Comparison of ENCODE assay signal across 17 cellular contexts in genomic region chr9:79700607-79701330, GRCh38.
DNase-seq lines count a peak whose midpoint lies in the region; ATAC-seq, FAIRE-seq and TF ChIP-seq lines count a peak whose summit lies in the region.
"Had no signal": no experiment of that assay in that cellular context is flagged by ENCODE, and none has a peak within 500 bp of the region (broad histone marks: within the 10 kb centered on the region; RNA-seq: fewer than 3 reads in every experiment).

No MANE protein-coding gene starts in this region.

- H3K27me3 ChIP-seq in CD4-positive, alpha-beta T cell (ENCODE audit: control insufficient read depth, insufficient read depth, low read length), result no peaks in the 10 kb centered on the region
- H3K27me3 ChIP-seq in small intestine (ENCODE audit: control insufficient read depth in 2 of 2, insufficient read depth in 2 of 2, low read length in 2 of 2), result no peaks in the 10 kb centered on the region
- no peaks in the 10 kb centered on the region for H3K27me3 ChIP-seq in aorta (ENCODE audit: control insufficient read depth in 1 of 2, insufficient read depth in 2 of 2, low read length in 1 of 2)
- H3K27me3 ChIP-seq in PC-3 (ENCODE audit: low read length), result no peaks in the 10 kb centered on the region

- POLR2A ChIA-PET in CD4-positive, alpha-beta T cell (lab: Charles Lee), result interaction anchor here (1.1 kb wide), 1 partner anchor 129 kb away, joined by 6 read pairs; the partner anchor contains the start of gene TLE4
- POLR2A ChIA-PET in PC-3 (lab: Charles Lee; ENCODE audit: unreplicated experiment), result no interaction called here

- H3K27me3 Mint-ChIP-seq in CD4-positive, alpha-beta T cell, result no peaks in the 10 kb centered on the region
- no peaks in the 10 kb centered on the region for H3K27me3 Mint-ChIP-seq in dendritic cell treated with granulocyte-macrophage colony-stimulating factor and Interleukin-4, amounts not matched to agents 40 ng/mL and 50 ng/mL, for 4 days

- H3F3A ChIP-seq in PC-3 (ENCODE audit: low read length, unreplicated experiment), result no peaks in the 10 kb centered on the region

- no peaks in the 10 kb centered on the region for H3K79me2 ChIP-seq in PC-3 (ENCODE audit: low read length)

- no peak for TF ChIP-seq CTCF in CD4-positive, alpha-beta T cell (IDR thresholded peaks at IDR 0.05)
- TF ChIP-seq CTCF in PC-3 (conservative IDR thresholded peaks at IDR 0.05; ENCODE audit: low read depth, low read length), result no peak

- BruUV-seq in PC-3 (replicated peaks; lab: Mats Ljungman, UMichigan), result no TSS peak

- WGBS in small intestine, 3 donors, result 76 to 87% (median 84%) methylated on average over 3 of the region's 3 CpGs
- WGBS in aorta, 2 donors, result 3 to 15% methylated on average over 3 of the region's 3 CpGs

- DNase-seq in CD4-positive, alpha-beta T cell, result no peak
- DNase-seq in M059J (ENCODE audit: low read depth) (peak; percentile 36), small intestine (peak; percentile 48), DMS53 treated with DMSO at 0.1 percent for 48 hours (lab: John Stamatoyannopoulos, UW; ENCODE audit: unreplicated experiment) (no peak), aorta (no peak), PC-3 (no peak)
- DNase-seq: COR-L47, DMS53, NCI-H1417 treated with DMSO at 0.1 percent for 48 hours, NCI-H1930, NCI-H2171, NCI-H446 treated with DMSO at 0.1 percent for 48 hours, NCI-H748 treated with DMSO at 0.1 percent for 48 hours had no signal

- ATAC-seq in CD4-positive, alpha-beta T cell (ENCODE audit: poor library complexity), result no peak
- ATAC-seq in aorta (ENCODE audit: low FRiP score), result no peak
- no peak for ATAC-seq in PC-3

- H3K9me2 ChIP-seq in PC-3 (replicated peaks; ENCODE audit: low read length), result no peaks in the 10 kb centered on the region

- H3K9me3 ChIP-seq in CD4-positive, alpha-beta T cell (ENCODE audit: control insufficient read depth, low read length), result no peaks in the 10 kb centered on the region
- H3K9me3 ChIP-seq in small intestine (ENCODE audit: control insufficient read depth, low read depth) (no peaks in the 10 kb centered on the region), aorta (ENCODE audit: control insufficient read depth, low read length) (no peaks in the 10 kb centered on the region), PC-3 (ENCODE audit: low read length) (no peaks in the 10 kb centered on the region)

- peaks cover 0 to 2% of the 10 kb centered on the region in 2 donors for H3K36me3 ChIP-seq in small intestine (ENCODE audit: control insufficient read depth in 2 of 2, insufficient read depth in 2 of 2, low read length in 2 of 2)
- no peaks in the 10 kb centered on the region for H3K36me3 ChIP-seq in aorta (ENCODE audit: control insufficient read depth in 1 of 2, insufficient read depth in 2 of 2, low read length in 1 of 2)
- no peaks in the 10 kb centered on the region for H3K36me3 ChIP-seq in PC-3 (ENCODE audit: low read depth, low read length)

- H3K27ac Mint-ChIP-seq in CD4-positive, alpha-beta T cell, result peak overlapping the region; percentile 42
- H3K27ac Mint-ChIP-seq in dendritic cell treated with granulocyte-macrophage colony-stimulating factor and Interleukin-4, amounts not matched to agents 40 ng/mL and 50 ng/mL, for 4 days, result peak overlapping the region; percentile 47

- CTCF ChIA-PET in CD4-positive, alpha-beta T cell (lab: Charles Lee), result no interaction called here
- CTCF ChIA-PET in PC-3 (lab: Charles Lee), result no interaction called here

- intact Hi-C loops in CD4-positive, alpha-beta T cell (cut with DNase I, micrococcal nuclease), result no loop called here
- intact Hi-C loops in dendritic cell treated with granulocyte-macrophage colony-stimulating factor and Interleukin-4, amounts not matched to agents 40 ng/mL and 50 ng/mL, for 4 days (cut with micrococcal nuclease), result no loop called here
- intact Hi-C loops in aorta (cut with DNase I) (no loop called here), PC-3 (cut with micrococcal nuclease) (no loop called here)

- H3K4me3 Mint-ChIP-seq in CD4-positive, alpha-beta T cell, result no peak overlapping the region
- H3K4me3 Mint-ChIP-seq in dendritic cell treated with granulocyte-macrophage colony-stimulating factor and Interleukin-4, amounts not matched to agents 40 ng/mL and 50 ng/mL, for 4 days, result no peak overlapping the region

- no peak for FAIRE-seq in small intestine (lab: Jason Lieb, UNC)
- FAIRE-seq: HTR-8/SVneo had no signal

- H3K36me3 Mint-ChIP-seq in CD4-positive, alpha-beta T cell (ENCODE audit: low read depth), result peaks cover 29% of the 10 kb centered on the region
- peaks cover 19% of the 10 kb centered on the region for H3K36me3 Mint-ChIP-seq in dendritic cell treated with granulocyte-macrophage colony-stimulating factor and Interleukin-4, amounts not matched to agents 40 ng/mL and 50 ng/mL, for 4 days (ENCODE audit: low read depth)

- H3K4me1 Mint-ChIP-seq in CD4-positive, alpha-beta T cell (ENCODE audit: low read depth), result peaks cover 35% of the 10 kb centered on the region
- H3K4me1 Mint-ChIP-seq in dendritic cell treated with granulocyte-macrophage colony-stimulating factor and Interleukin-4, amounts not matched to agents 40 ng/mL and 50 ng/mL, for 4 days (ENCODE audit: low read depth), result peaks cover 50% of the 10 kb centered on the region

- H3K9ac ChIP-seq in PC-3 (ENCODE audit: low read length), result no peak overlapping the region

- no peak overlapping the region for H3K27ac ChIP-seq in CD4-positive, alpha-beta T cell (ENCODE audit: low read depth, low read length)
- H3K27ac ChIP-seq in small intestine (ENCODE audit: low read depth in 1 of 2, low read length in 1 of 2) (no peak overlapping the region), aorta (ENCODE audit: low read depth in 1 of 2, low read length in 2 of 2) (no peak overlapping the region), PC-3 (ENCODE audit: low read length) (no peak overlapping the region)
- H3K27ac ChIP-seq: HL-60, RWPE1 had no signal

- no peak overlapping the region for H3K4me3 ChIP-seq in small intestine (ENCODE audit: low read depth in 1 of 2, low read length in 2 of 2)
- H3K4me3 ChIP-seq in aorta (ENCODE audit: low read length in 2 of 2), result no peak overlapping the region
- no peak overlapping the region for H3K4me3 ChIP-seq in PC-3 (ENCODE audit: low read length)

- no peak overlapping the region for H2AFZ ChIP-seq in PC-3 (ENCODE audit: low read length)

- H3K9me3 Mint-ChIP-seq in CD4-positive, alpha-beta T cell, result no peaks in the 10 kb centered on the region
- no peaks in the 10 kb centered on the region for H3K9me3 Mint-ChIP-seq in dendritic cell treated with granulocyte-macrophage colony-stimulating factor and Interleukin-4, amounts not matched to agents 40 ng/mL and 50 ng/mL, for 4 days

- no peaks in the 10 kb centered on the region for H3K4me1 ChIP-seq in small intestine (ENCODE audit: control insufficient read depth in 2 of 2, insufficient read depth in 1 of 2, low read depth in 1 of 2, low read length in 1 of 2)
- H3K4me1 ChIP-seq in aorta (ENCODE audit: control insufficient read depth in 1 of 2, insufficient read depth in 2 of 2, low read length in 2 of 2), result peaks cover 0 to 1% of the 10 kb centered on the region in 2 donors
- H3K4me1 ChIP-seq in PC-3 (ENCODE audit: insufficient read depth, low read length), result no peaks in the 10 kb centered on the region

- H3K4me2 ChIP-seq in PC-3 (ENCODE audit: low read length), result no peak overlapping the region

- no peaks in the 10 kb centered on the region for H4K20me1 ChIP-seq in PC-3 (ENCODE audit: low read length)

Comparison
In these comparisons a context has a peak if more than half of its experiments do, and no peak if none do; other contexts are left out.
1. DNase-seq: peak in M059J (single experiment) and small intestine (single experiment); none in CD4-positive, alpha-beta T cell (0 of 10), DMS53 treated with DMSO at 0.1 percent for 48 hours (single experiment), aorta (0 of 2) and PC-3 (single experiment).